23 cellular contexts compared by ENCODE assay signal in the genomic region with DNA sequence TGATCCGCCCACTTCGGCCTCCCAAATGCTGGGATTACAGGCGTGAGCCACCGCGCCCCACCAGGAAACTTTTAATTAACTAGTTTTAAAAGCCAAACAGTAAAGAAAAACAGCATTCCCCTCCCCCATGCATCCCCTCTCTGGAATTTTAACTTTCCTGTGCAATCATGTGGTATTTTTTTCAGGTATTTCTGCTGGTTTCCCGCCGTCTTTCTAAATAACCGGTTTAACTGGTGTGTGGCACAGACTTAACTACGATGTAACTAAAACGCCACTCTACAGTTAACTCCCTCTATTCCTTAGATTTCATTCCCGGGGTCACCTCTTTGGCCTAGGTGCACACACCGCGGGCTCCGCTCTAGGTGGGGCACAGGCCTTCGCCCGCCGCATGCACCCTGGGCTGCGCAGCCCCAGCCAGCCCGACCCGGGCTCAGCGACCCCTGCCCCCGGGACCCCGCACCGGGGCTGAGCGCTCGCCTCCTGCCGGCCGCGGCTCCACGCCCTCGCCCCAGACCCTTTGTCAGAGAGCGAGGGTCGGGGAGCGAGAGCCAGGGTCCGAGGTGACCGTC. TPM values are rescaled to one million over a fixed set of nuclear protein-coding genes. Genes with fewer than 3 reads are reported as not detected.
A peak's percentile ranks its signal among the peaks of the same experiment; 100 is the strongest.
DNase-seq lines count a peak whose midpoint lies in the region; ATAC-seq and TF ChIP-seq lines count a peak whose summit lies in the region.
"Had no signal": no experiment of that assay in that cellular context is flagged by ENCODE, and none has a peak within 500 bp of the region (broad histone marks: within the 10 kb centered on the region; RNA-seq: fewer than 3 reads in every experiment).

No MANE protein-coding gene starts in this region.

- H3K27me3 Mint-ChIP-seq in natural killer cell treated with Interleukin-12 subunit alpha and Interleukin-12 subunit beta and Interleukin-15 and Interleukin-18, amount 100 ng/mL, for 72 hours: peaks cover 27 to 46% of the 10 kb centered on the region in 2 donors
- peaks cover 24 to 33% of the 10 kb centered on the region in 2 donors for H3K27me3 Mint-ChIP-seq in natural killer cell (ENCODE audit: low read depth in 2 of 2)
- peaks cover 30 to 32% of the 10 kb centered on the region in 2 donors for H3K27me3 Mint-ChIP-seq in T-cell

- H3K9ac ChIP-seq in parathyroid adenoma: no peak overlapping the region

- CTCF ChIA-PET in T-cell (lab: Charles Lee): no interaction called here

- H3K4me1 ChIP-seq in esophagus muscularis mucosa (peaks cover 0 to 8% (median 5%) of the 10 kb centered on the region in 4 donors), parathyroid adenoma (no peaks in the 10 kb centered on the region)

- no peak for TF ChIP-seq POLR2A in esophagus muscularis mucosa (IDR thresholded peaks at IDR 0.05; ENCODE audit: low read depth)

- peaks cover 0 to 2% of the 10 kb centered on the region in 2 donors for H3K4me1 Mint-ChIP-seq in natural killer cell treated with Interleukin-12 subunit alpha and Interleukin-12 subunit beta and Interleukin-15 and Interleukin-18, amount 100 ng/mL, for 72 hours (ENCODE audit: low read depth in 2 of 2)
- H3K4me1 Mint-ChIP-seq in natural killer cell: no peaks in the 10 kb centered on the region
- H3K4me1 Mint-ChIP-seq in T-cell: no peaks in the 10 kb centered on the region

- TF ChIP-seq EP300 in esophagus muscularis mucosa (IDR thresholded peaks at IDR 0.05): no peak

- H3K4me3 ChIP-seq in esophagus muscularis mucosa (peak overlapping the region; percentile 8 to 28 (median 24)), parathyroid adenoma (ENCODE audit: low read depth, low read length) (no peak overlapping the region)
- H3K4me3 ChIP-seq: body of pancreas, PC-9 had no signal

- peak; percentile 31 to 59 for ATAC-seq in natural killer cell treated with Interleukin-12 subunit alpha and Interleukin-12 subunit beta and Interleukin-15 and Interleukin-18, amount 100 ng/mL, for 72 hours
- ATAC-seq in natural killer cell (no peak), T-cell (replicated peaks in 1 of 4) (no peak)

- H3K27me3 ChIP-seq in esophagus muscularis mucosa (peaks cover 0 to 35% (median 18%) of the 10 kb centered on the region in 4 donors), parathyroid adenoma (ENCODE audit: control insufficient read depth, insufficient read depth, low read length) (no peaks in the 10 kb centered on the region)
- H3K27me3 ChIP-seq: body of pancreas had no signal

- H3K9me3 Mint-ChIP-seq in natural killer cell treated with Interleukin-12 subunit alpha and Interleukin-12 subunit beta and Interleukin-15 and Interleukin-18, amount 100 ng/mL, for 72 hours: no peaks in the 10 kb centered on the region
- H3K9me3 Mint-ChIP-seq in natural killer cell (no peaks in the 10 kb centered on the region), T-cell (no peaks in the 10 kb centered on the region)
- H3K9me3 Mint-ChIP-seq: stimulated activated naive CD8-positive, alpha-beta T cell treated with anti-CD3 and anti-CD28 coated beads, Interleukin-15, Interleukin-2, amounts not matched to agents 100 ng/mL and 50 ng/mL, for 24 hours had no signal

- H3K79me2 ChIP-seq in parathyroid adenoma: no peaks in the 10 kb centered on the region

- H3K9me3 ChIP-seq in esophagus muscularis mucosa (no peaks in the 10 kb centered on the region), parathyroid adenoma (ENCODE audit: control insufficient read depth, low read length) (no peaks in the 10 kb centered on the region)
- H3K9me3 ChIP-seq: body of pancreas, upper lobe of left lung had no signal

- intact Hi-C loops in natural killer cell (cut with micrococcal nuclease): no loop called here
- intact Hi-C loops in esophagus muscularis mucosa (cut with DNase I): no loop called here

- no peaks in the 10 kb centered on the region for H3K36me3 Mint-ChIP-seq in natural killer cell treated with Interleukin-12 subunit alpha and Interleukin-12 subunit beta and Interleukin-15 and Interleukin-18, amount 100 ng/mL, for 72 hours
- H3K36me3 Mint-ChIP-seq in natural killer cell (no peaks in the 10 kb centered on the region), T-cell (no peaks in the 10 kb centered on the region)

- H3K27ac ChIP-seq in esophagus muscularis mucosa (replicated peaks in 1 of 4) (no peak overlapping the region), parathyroid adenoma (no peak overlapping the region)
- H3K27ac ChIP-seq: body of pancreas, PC-9, upper lobe of left lung, WERI-Rb-1 had no signal

- no peak for DNase-seq in natural killer cell treated with Interleukin-12 subunit alpha and Interleukin-12 subunit beta and Interleukin-15 and Interleukin-18, amount 100 ng/mL, for 72 hours (ENCODE audit: low spot score)
- no peak for DNase-seq in natural killer cell
- no peak for DNase-seq in esophagus muscularis mucosa (ENCODE audit: extremely low spot score)
- DNase-seq in T-cell: no peak
- DNase-seq in NCI-H2107 (lab: John Stamatoyannopoulos, UW): no peak
- no peak for DNase-seq in activated CD8-positive, alpha-beta memory T cell treated with anti-CD3 and anti-CD28 coated beads, Interleukin-2, amount 50 U/mL, for 4 hours
- DNase-seq in MV-4-11 (lab: John Stamatoyannopoulos, UW): no peak
- DNase-seq: activated CD4-positive, alpha-beta T cell treated with anti-CD3 and anti-CD28 coated beads, Interleukin-2, amount 50 U/mL, for 4 hours; effector CD8-positive, alpha-beta T cell; GDM1; Karpas-422; mesendoderm; NCI-H146; NCI-H510A; occipital lobe; PC-9; Right ventricle myocardium superior; T-helper 9 cell; WERI-Rb-1 had no signal

- POLR2A ChIA-PET in T-cell (lab: Charles Lee): no interaction called here

- H2AFZ ChIP-seq in parathyroid adenoma: peak overlapping the region; percentile 38
- H2AFZ ChIP-seq: PC-9 had no signal

- H3K36me3 ChIP-seq in esophagus muscularis mucosa (no peaks in the 10 kb centered on the region), parathyroid adenoma (ENCODE audit: control insufficient read depth, insufficient read depth, low read length) (no peaks in the 10 kb centered on the region)
- H3K36me3 ChIP-seq: upper lobe of left lung, WERI-Rb-1 had no signal

- no peak overlapping the region for H3K4me2 ChIP-seq in parathyroid adenoma (ENCODE audit: low read length)
- H3K4me2 ChIP-seq: PC-9 had no signal

- no peak for TF ChIP-seq CTCF in natural killer cell (IDR thresholded peaks at IDR 0.05)
- TF ChIP-seq CTCF in esophagus muscularis mucosa (IDR thresholded peaks at IDR 0.05): no peak
- no peak for TF ChIP-seq CTCF in parathyroid adenoma (IDR thresholded peaks at IDR 0.05)

- no peak overlapping the region for H3K4me3 Mint-ChIP-seq in natural killer cell treated with Interleukin-12 subunit alpha and Interleukin-12 subunit beta and Interleukin-15 and Interleukin-18, amount 100 ng/mL, for 72 hours
- H3K4me3 Mint-ChIP-seq in natural killer cell (no peak overlapping the region), T-cell (no peak overlapping the region)
- H3K4me3 Mint-ChIP-seq: stimulated activated naive CD8-positive, alpha-beta T cell treated with anti-CD3 and anti-CD28 coated beads, Interleukin-15, Interleukin-2, amounts not matched to agents 100 ng/mL and 50 ng/mL, for 24 hours had no signal

- no peak overlapping the region for H3K27ac Mint-ChIP-seq in natural killer cell treated with Interleukin-12 subunit alpha and Interleukin-12 subunit beta and Interleukin-15 and Interleukin-18, amount 100 ng/mL, for 72 hours
- H3K27ac Mint-ChIP-seq in natural killer cell (no peak overlapping the region), T-cell (no peak overlapping the region)
- H3K27ac Mint-ChIP-seq: stimulated activated naive CD8-positive, alpha-beta T cell treated with anti-CD3 and anti-CD28 coated beads, Interleukin-15, Interleukin-2, amounts not matched to agents 100 ng/mL and 50 ng/mL, for 24 hours had no signal

- WGBS in esophagus muscularis mucosa: 89% methylated on average over 21 of the region's 36 CpGs

RNA-seq across cellular contexts. Expression of gene UTP6, which starts 15.1 kb away (rescaled TPM):
- total RNA-seq in natural killer cell treated with Interleukin-12 subunit alpha and Interleukin-12 subunit beta and Interleukin-15 and Interleukin-18, amount 100 ng/mL, for 72 hours: 100 to 1,000 TPM in 1 of 2 donors, 10 to 100 TPM in 1; 84.9 to 126 TPM
- total RNA-seq in natural killer cell (10 to 100 TPM; 38.3 to 52.1 (median 41.0) TPM), esophagus muscularis mucosa (10 to 100 TPM; 20.2 to 23.7 (median 20.7) TPM), T-cell (10 to 100 TPM; 32.4 to 62.7 (median 55.8) TPM)

RNA-seq across cellular contexts. Expression of gene SUZ12, which starts 20.2 kb away (rescaled TPM):
- 10 to 100 TPM; 41.1 to 66.2 TPM for total RNA-seq in natural killer cell treated with Interleukin-12 subunit alpha and Interleukin-12 subunit beta and Interleukin-15 and Interleukin-18, amount 100 ng/mL, for 72 hours
- total RNA-seq in natural killer cell: 10 to 100 TPM; 31.5 to 37.0 (median 32.3) TPM
- 10 to 100 TPM; 18.6 to 22.3 (median 21.7) TPM for total RNA-seq in esophagus muscularis mucosa
- total RNA-seq in T-cell: 10 to 100 TPM; 28.1 to 33.7 (median 30.4) TPM

RNA-seq across cellular contexts. Expression of gene COPRS, which starts 57.5 kb away (rescaled TPM):
- 10 to 100 TPM; 21.8 to 37.6 TPM for total RNA-seq in natural killer cell treated with Interleukin-12 subunit alpha and Interleukin-12 subunit beta and Interleukin-15 and Interleukin-18, amount 100 ng/mL, for 72 hours
- 1 to 10 TPM; 3.1 to 4.9 (median 3.4) TPM for total RNA-seq in natural killer cell
- total RNA-seq in esophagus muscularis mucosa: 100 to 1,000 TPM; 123 to 141 (median 129) TPM
- total RNA-seq in T-cell: 1 to 10 TPM; 2.1 to 6.7 (median 5.1) TPM

Comparison
In these comparisons a context has a peak if more than half of its experiments do, and no peak if none do; other contexts are left out.
1. ATAC-seq: peak in natural killer cell treated with Interleukin-12 subunit alpha and Interleukin-12 subunit beta and Interleukin-15 and Interleukin-18, amount 100 ng/mL, for 72 hours (2 of 2); none in natural killer cell (0 of 3) and T-cell (0 of 4).